In genomic region chr16:49634235-49635008, GRCh38 we compare ENCODE assay signal across 20 cellular contexts.
DNase-seq lines count a peak whose midpoint lies in the region; ATAC-seq and TF ChIP-seq lines count a peak whose summit lies in the region.
"Had no signal": no experiment of that assay in that cellular context is flagged by ENCODE, and none has a peak within 500 bp of the region (broad histone marks: within the 10 kb centered on the region; RNA-seq: fewer than 3 reads in every experiment).

No MANE protein-coding gene starts in this region.

- no peak overlapping the region for H3K4me3 Mint-ChIP-seq in H9
- H3K4me3 Mint-ChIP-seq in endodermal cell, result no peak overlapping the region
- H3K4me3 Mint-ChIP-seq in activated CD8-positive, alpha-beta memory T cell treated with anti-CD3 and anti-CD28 coated beads, Interleukin-2, amount 10 ng/mL, durations not matched to agents 7 days and 5 days, result no peak overlapping the region
- H3K4me3 Mint-ChIP-seq: B cell, IgD-negative memory B cell had no signal

- H4K91ac ChIP-seq in H9 (ENCODE audit: insufficient read length, low read depth, low read length), result no peak overlapping the region

- no peak overlapping the region for H3K23ac ChIP-seq in H9 (ENCODE audit: insufficient read length, low read depth, low read length)

- peak overlapping the region; percentile 69 for H3K9ac ChIP-seq in BLaER1
- no peak overlapping the region for H3K9ac ChIP-seq in H9 (ENCODE audit: extremely low read depth, insufficient read length, low read length)
- no peak overlapping the region for H3K9ac ChIP-seq in endodermal cell (ENCODE audit: extremely low read depth, low read length, poor library complexity, severe bottlenecking)
- H3K9ac ChIP-seq: KMS-11, SK-N-SH had no signal

- no peak overlapping the region for H3T11ph ChIP-seq in H9 (ENCODE audit: low read length)

- no peak overlapping the region for H3K56ac ChIP-seq in H9 (ENCODE audit: insufficient read length, low read depth, low read length)

- no peak overlapping the region for H4K5ac ChIP-seq in H9 (ENCODE audit: insufficient read length, low read depth, low read length)

- H4K20me1 ChIP-seq in BLaER1 (no peaks in the 10 kb centered on the region), H9 (ENCODE audit: control insufficient read depth, insufficient read depth, insufficient read length) (no peaks in the 10 kb centered on the region)

- H2AFZ ChIP-seq in H9 (ENCODE audit: low read length), result no peak overlapping the region

- no peak overlapping the region for H4K8ac ChIP-seq in H9 (replicated peaks; ENCODE audit: insufficient read length, low read depth, low read length)

- no peak overlapping the region for H2BK12ac ChIP-seq in H9 (ENCODE audit: insufficient read length, low read depth, low read length)

- no peaks in the 10 kb centered on the region for H3K79me2 ChIP-seq in H9 (ENCODE audit: insufficient read depth, low read length)

- no peak for ATAC-seq in GM21576 (IDR thresholded peaks at IDR 0.05; ENCODE audit: unreplicated experiment)
- no peak for ATAC-seq in activated CD8-positive, alpha-beta memory T cell treated with anti-CD3 and anti-CD28 coated beads, Interleukin-2, amount 10 ng/mL, durations not matched to agents 7 days and 5 days

- no peak overlapping the region for H2BK15ac ChIP-seq in H9 (ENCODE audit: low read depth, low read length)

- CTCF ChIA-PET in activated CD8-positive, alpha-beta memory T cell treated with anti-CD3 and anti-CD28 coated beads, Interleukin-2, amount 10 ng/mL, durations not matched to agents 7 days and 5 days (lab: Charles Lee), result no interaction called here

- DNase-seq in H9 (peak; percentile 16), endodermal cell (peak; percentile 26), spleen (peak; percentile 60), NCI-H1105 treated with DMSO at 0.1 percent for 48 hours (lab: John Stamatoyannopoulos, UW) (no peak)
- no peak for DNase-seq in activated CD8-positive, alpha-beta memory T cell treated with anti-CD3 and anti-CD28 coated beads, Interleukin-2, amount 10 ng/mL, durations not matched to agents 7 days and 5 days
- DNase-seq: Calu3, NCI-H1092, NCI-H1436, NCI-H187 treated with DMSO at 0.1 percent for 48 hours, NCI-H446, NCI-H524 treated with DMSO at 0.1 percent for 48 hours, NCI-H774, SK-N-SH, SW 1271 had no signal

- peaks cover 29 to 47% (median 33%) of the 10 kb centered on the region in 3 experiments for H3K36me3 Mint-ChIP-seq in H9 (ENCODE audit: insufficient read depth in 1 of 3, low read depth in 3 of 3)
- H3K36me3 Mint-ChIP-seq in endodermal cell (ENCODE audit: low read depth), result peaks cover 31% of the 10 kb centered on the region
- no peaks in the 10 kb centered on the region for H3K36me3 Mint-ChIP-seq in activated CD8-positive, alpha-beta memory T cell treated with anti-CD3 and anti-CD28 coated beads, Interleukin-2, amount 10 ng/mL, durations not matched to agents 7 days and 5 days
- H3K36me3 Mint-ChIP-seq: IgD-negative memory B cell had no signal

- H3K36me3 ChIP-seq in BLaER1 (peaks cover 49% of the 10 kb centered on the region), endodermal cell (ENCODE audit: control insufficient read depth, insufficient read depth, low read length) (peaks cover 6% of the 10 kb centered on the region), spleen (peaks cover 0 to 19% (median 0%) of the 10 kb centered on the region in 6 donors)

- no peak overlapping the region for H2BK20ac ChIP-seq in H9 (ENCODE audit: low read depth, low read length, poor library complexity, severe bottlenecking)

- no peaks in the 10 kb centered on the region for H3K27me3 Mint-ChIP-seq in H9 (ENCODE audit: low read depth)
- H3K27me3 Mint-ChIP-seq in endodermal cell (ENCODE audit: insufficient read depth), result no peaks in the 10 kb centered on the region
- H3K27me3 Mint-ChIP-seq in activated CD8-positive, alpha-beta memory T cell treated with anti-CD3 and anti-CD28 coated beads, Interleukin-2, amount 10 ng/mL, durations not matched to agents 7 days and 5 days, result no peaks in the 10 kb centered on the region
- H3K27me3 Mint-ChIP-seq: B cell had no signal

- H3K9me3 Mint-ChIP-seq in H9 (peaks cover 0 to 4% of the 10 kb centered on the region in 2 experiments; a peak in 2 of 5 replicates), endodermal cell (no peaks in the 10 kb centered on the region)
- no peaks in the 10 kb centered on the region for H3K9me3 Mint-ChIP-seq in activated CD8-positive, alpha-beta memory T cell treated with anti-CD3 and anti-CD28 coated beads, Interleukin-2, amount 10 ng/mL, durations not matched to agents 7 days and 5 days (ENCODE audit: low read depth)

- H3K27ac Mint-ChIP-seq in H9 (peak overlapping the region in 1 of 3 experiments; percentile 57; a peak in 2 of 7 replicates), endodermal cell (no peak overlapping the region)
- no peak overlapping the region for H3K27ac Mint-ChIP-seq in activated CD8-positive, alpha-beta memory T cell treated with anti-CD3 and anti-CD28 coated beads, Interleukin-2, amount 10 ng/mL, durations not matched to agents 7 days and 5 days
- H3K27ac Mint-ChIP-seq: B cell, IgD-negative memory B cell had no signal

- peak overlapping the region; percentile 86 for H3K4me2 ChIP-seq in BLaER1
- no peak overlapping the region for H3K4me2 ChIP-seq in H9 (ENCODE audit: insufficient read depth, insufficient read length, low read length)
- H3K4me2 ChIP-seq: KMS-11, SK-N-SH had no signal

- no peak overlapping the region for H3K14ac ChIP-seq in H9 (ENCODE audit: insufficient read depth, low read length)

- H3K23me2 ChIP-seq in H9 (ENCODE audit: insufficient read length, low read depth, low read length, poor library complexity, severe bottlenecking), result no peaks in the 10 kb centered on the region

- no peak for TF ChIP-seq POLR2A in spleen (IDR thresholded peaks at IDR 0.05)

- no peak overlapping the region for H3K4ac ChIP-seq in H9 (ENCODE audit: low read depth, low read length)

- no peak overlapping the region for H2BK5ac ChIP-seq in H9 (ENCODE audit: insufficient read length, low read length)

- peaks cover 15 to 17% of the 10 kb centered on the region in 2 experiments for H3K4me1 Mint-ChIP-seq in H9
- H3K4me1 Mint-ChIP-seq in endodermal cell, result peaks cover 5% of the 10 kb centered on the region
- H3K4me1 Mint-ChIP-seq in activated CD8-positive, alpha-beta memory T cell treated with anti-CD3 and anti-CD28 coated beads, Interleukin-2, amount 10 ng/mL, durations not matched to agents 7 days and 5 days, result no peaks in the 10 kb centered on the region
- H3K4me1 Mint-ChIP-seq: B cell, IgD-negative memory B cell had no signal

- peak overlapping the region; percentile 55 for H3K4me3 ChIP-seq in BLaER1
- no peak overlapping the region for H3K4me3 ChIP-seq in endodermal cell (ENCODE audit: low read length)
- no peak overlapping the region for H3K4me3 ChIP-seq in spleen

- H3K4me1 ChIP-seq in BLaER1, result peaks cover 94% of the 10 kb centered on the region
- peaks cover 2% of the 10 kb centered on the region; the same call in 1 of the 2 replicates for H3K4me1 ChIP-seq in H9 (ENCODE audit: insufficient read depth, low read length)
- no peaks in the 10 kb centered on the region for H3K4me1 ChIP-seq in endodermal cell (ENCODE audit: control insufficient read depth, insufficient read depth, low read length)
- H3K4me1 ChIP-seq in spleen, result peaks cover 0 to 24% (median 11%) of the 10 kb centered on the region in 6 donors

- peak overlapping the region; percentile 87 for H3K27ac ChIP-seq in BLaER1
- H3K27ac ChIP-seq in H9 (ENCODE audit: insufficient read length, low read depth, low read length), result no peak overlapping the region
- H3K27ac ChIP-seq in endodermal cell (ENCODE audit: low read depth, low read length), result peak overlapping the region; percentile 22
- H3K27ac ChIP-seq in spleen, result no peak overlapping the region
- H3K27ac ChIP-seq: HL-60, KMS-11 had no signal

- H2AK5ac ChIP-seq in H9 (ENCODE audit: insufficient read length, low read length), result no peak overlapping the region

- no peaks in the 10 kb centered on the region for H3K27me3 ChIP-seq in BLaER1
- H3K27me3 ChIP-seq in H9 (ENCODE audit: insufficient read depth, low read length), result no peaks in the 10 kb centered on the region
- no peaks in the 10 kb centered on the region for H3K27me3 ChIP-seq in endodermal cell (ENCODE audit: control insufficient read depth, insufficient read depth, low read length, poor library complexity, severe bottlenecking)
- H3K27me3 ChIP-seq in spleen (replicated peaks in 1 of 7), result no peaks in the 10 kb centered on the region

- no CpG with 5 or more reads among the region's 10 CpGs for WGBS in H9 (ENCODE audit: extremely low coverage, insufficient read length, low lambda C conversion rate)
- 91 to 98% methylated on average over 9 to 10 of the region's 10 CpGs for WGBS in endodermal cell (ENCODE audit: insufficient coverage in 1 of 2, insufficient read length in 1 of 2), 2 experiments
- 81 to 92% (median 85%) methylated on average over 10 of the region's 10 CpGs for WGBS in spleen, 5 donors

- peaks cover 8% of the 10 kb centered on the region for H3K9me3 ChIP-seq in BLaER1
- H3K9me3 ChIP-seq in H9 (ENCODE audit: control insufficient read depth, low read depth, low read length), result no peaks in the 10 kb centered on the region
- peaks cover 5% of the 10 kb centered on the region for H3K9me3 ChIP-seq in endodermal cell (ENCODE audit: control insufficient read depth, low read length)
- H3K9me3 ChIP-seq in spleen, result peaks cover 0 to under 1% (median 0%) of the 10 kb centered on the region in 8 donors
- H3K9me3 ChIP-seq: SK-N-SH had no signal

- no peak for TF ChIP-seq CTCF in H9 (conservative IDR thresholded peaks at IDR 0.05)
- no peak for TF ChIP-seq CTCF in endodermal cell (conservative IDR thresholded peaks at IDR 0.05)
- TF ChIP-seq CTCF in spleen (IDR thresholded peaks at IDR 0.05 in 8 of 11, conservative IDR thresholded peaks at IDR 0.05 in 3 of 11), result no peak

- no peak overlapping the region for H3K18ac ChIP-seq in H9 (ENCODE audit: insufficient read length, low read depth, low read length)

- no peaks in the 10 kb centered on the region for H3K79me1 ChIP-seq in H9 (ENCODE audit: insufficient read depth, low read depth, low read length, poor library complexity, severe bottlenecking)

- intact Hi-C loops in spleen (cut with DNase I; ENCODE audit: low total_unique reads), result no loop called here

- H2BK120ac ChIP-seq in H9 (ENCODE audit: low read depth, low read length, poor library complexity, severe bottlenecking), result no peak overlapping the region

Comparison
In these comparisons a context has a peak if more than half of its experiments do, and no peak if none do; other contexts are left out.
1. H3K27ac ChIP-seq: peak in BLaER1 (single experiment) and endodermal cell (single experiment); none in H9 (single experiment) and spleen (0 of 8).
2. DNase-seq: peak in H9 (single experiment), endodermal cell (single experiment) and spleen (single experiment); none in NCI-H1105 treated with DMSO at 0.1 percent for 48 hours (single experiment) and activated CD8-positive, alpha-beta memory T cell treated with anti-CD3 and anti-CD28 coated beads, Interleukin-2, amount 10 ng/mL, durations not matched to agents 7 days and 5 days (single experiment).